ENCODE assay signal across 14 cellular contexts in the genomic region with DNA sequence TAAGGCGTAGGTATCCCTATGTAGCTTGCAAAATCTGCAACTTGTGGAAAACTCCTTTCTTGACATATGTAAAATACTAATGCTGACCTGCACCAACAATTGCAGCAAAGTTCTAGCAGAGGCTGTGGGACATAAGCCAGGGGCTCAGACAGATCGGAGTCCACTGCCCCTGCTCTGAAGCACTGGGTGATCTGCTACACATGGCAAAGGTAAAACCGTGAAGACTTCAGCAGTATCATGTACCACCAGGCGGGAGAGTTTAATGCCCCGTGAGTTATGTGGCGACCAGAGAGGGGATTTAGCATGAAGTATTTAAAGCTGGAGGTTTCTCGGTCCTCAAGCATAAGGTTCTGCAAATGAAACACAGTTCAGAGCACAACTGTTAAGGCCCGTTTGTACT.
DNase-seq lines count a peak whose midpoint lies in the region; ATAC-seq and TF ChIP-seq lines count a peak whose summit lies in the region.
"Had no signal": no experiment of that assay in that cellular context is flagged by ENCODE, and none has a peak within 500 bp of the region (broad histone marks: within the 10 kb centered on the region; RNA-seq: fewer than 3 reads in every experiment).

No MANE protein-coding gene starts in this region.

- H3K4me3 ChIP-seq in WERI-Rb-1 (ENCODE audit: low read depth, low read length), result no peak overlapping the region
- H3K4me3 ChIP-seq in HAP-1, result no peak overlapping the region
- H3K4me3 ChIP-seq: GM12878 had no signal

- ATAC-seq in GM21825 (IDR thresholded peaks at IDR 0.05; ENCODE audit: unreplicated experiment) (no peak), HG03354 (IDR thresholded peaks at IDR 0.05; ENCODE audit: poor library complexity, severe bottlenecking, unreplicated experiment) (no peak)

- H3K4me1 ChIP-seq in HAP-1, result no peaks in the 10 kb centered on the region
- H3K4me1 ChIP-seq: BE2C had no signal

- in situ Hi-C loops in HAP-1 (cut with MboI; ENCODE audit: low sequenced_read_pairs), result no loop called here

- peak overlapping the region; percentile 5 for H3K27ac Mint-ChIP-seq in nephron progenitor cell
- H3K27ac Mint-ChIP-seq: IgD-negative memory B cell had no signal

- peaks cover 6% of the 10 kb centered on the region for H3K27me3 Mint-ChIP-seq in nephron progenitor cell (ENCODE audit: low read depth, poor library complexity)

- TF ChIP-seq CTCF in WERI-Rb-1 (IDR thresholded peaks at IDR 0.05; ENCODE audit: low read depth, low read length), result no peak
- no peak for TF ChIP-seq CTCF in nephron progenitor cell (IDR thresholded peaks at IDR 0.05)

- H3K36me3 ChIP-seq in WERI-Rb-1, result no peaks in the 10 kb centered on the region
- H3K36me3 ChIP-seq in HAP-1 (replicated peaks), result no peaks in the 10 kb centered on the region
- H3K36me3 ChIP-seq: BE2C had no signal

- no peaks in the 10 kb centered on the region for H3K36me3 Mint-ChIP-seq in nephron progenitor cell (ENCODE audit: low read depth)
- H3K36me3 Mint-ChIP-seq: CD4-positive, alpha-beta memory T cell; IgD-negative memory B cell had no signal

- H3K4me3 Mint-ChIP-seq in nephron progenitor cell, result no peak overlapping the region
- H3K4me3 Mint-ChIP-seq: CD4-positive, alpha-beta memory T cell; IgD-negative memory B cell had no signal

- DNase-seq in WERI-Rb-1 (peak; percentile 38), left kidney (ENCODE audit: low read depth, low spot score) (peak; percentile 83), nephron progenitor cell (no peak), HAP-1 (ENCODE audit: low spot score in 2 of 2) (no peak)
- no peak for DNase-seq in stimulated activated naive CD4-positive, alpha-beta T cell treated with Interleukin-2 at 50 U/mL for 16 hours (lab: John Stamatoyannopoulos, UW)
- DNase-seq: CD4-positive, alpha-beta memory T cell; DMS79; GOT3 had no signal

- no peaks in the 10 kb centered on the region for H3K9me3 Mint-ChIP-seq in nephron progenitor cell
- H3K9me3 Mint-ChIP-seq: CD4-positive, alpha-beta memory T cell; IgD-negative memory B cell had no signal

- H3K9me3 ChIP-seq in WERI-Rb-1 (ENCODE audit: severe bottlenecking) (peaks cover 2% of the 10 kb centered on the region), HAP-1 (no peaks in the 10 kb centered on the region)
- H3K9me3 ChIP-seq: BE2C had no signal

- H3K27me3 ChIP-seq in WERI-Rb-1 (ENCODE audit: insufficient read depth, low read depth, severe bottlenecking) (no peaks in the 10 kb centered on the region), HAP-1 (ENCODE audit: low read depth) (no peaks in the 10 kb centered on the region)
- H3K27me3 ChIP-seq: BE2C had no signal

- H3K27ac ChIP-seq in WERI-Rb-1, result no peak overlapping the region
- H3K27ac ChIP-seq: C4-2B had no signal

- H3K4me1 Mint-ChIP-seq in nephron progenitor cell, result peaks cover 8% of the 10 kb centered on the region
- H3K4me1 Mint-ChIP-seq: CD4-positive, alpha-beta memory T cell had no signal

Comparison
In these comparisons a context has a peak if more than half of its experiments do, and no peak if none do; other contexts are left out.
1. DNase-seq: peak in WERI-Rb-1 (single experiment) and left kidney (single experiment); none in nephron progenitor cell (single experiment), stimulated activated naive CD4-positive, alpha-beta T cell treated with Interleukin-2 at 50 U/mL for 16 hours (single experiment) and HAP-1 (0 of 2).